ENCODE assay signal across 8 cellular contexts in genomic region chr20:57089701-57090144, GRCh38.
A peak's percentile ranks its signal among the peaks of the same experiment; 100 is the strongest.
DNase-seq lines count a peak whose midpoint lies in the region; ATAC-seq, FAIRE-seq and TF ChIP-seq lines count a peak whose summit lies in the region.

No MANE protein-coding gene starts in this region.

- no peak for TF ChIP-seq POLR2A in GM12891 (IDR thresholded peaks at IDR 0.05; ENCODE audit: low read depth, low read length)

- no peaks in the 10 kb centered on the region for H3K9me3 Mint-ChIP-seq in progenitor cell of endocrine pancreas (ENCODE audit: low read depth)

- H3K4me1 ChIP-seq in cardiac muscle cell (ENCODE audit: low read depth), result no peaks in the 10 kb centered on the region

- peak; percentile 45 for DNase-seq in ACHN
- DNase-seq in GM12891 (ENCODE audit: insufficient read length, low spot score), result peak; percentile 86
- peak; percentile 14 to 79 for DNase-seq in SHP77 (lab: John Stamatoyannopoulos, UW)
- peak; percentile 81 for DNase-seq in activated effector memory CD4-positive, alpha-beta T cell treated with anti-CD3 and anti-CD28 coated beads, Interleukin-2, amount 50 U/mL, for 16 hours
- peak; percentile 50 to 87 for DNase-seq in cardiac muscle cell (ENCODE audit: low read depth in 1 of 2, low spot score in 1 of 2)
- peak; percentile 89 for DNase-seq in progenitor cell of endocrine pancreas (ENCODE audit: low spot score, unreplicated experiment)

- no peaks in the 10 kb centered on the region for H3K36me3 Mint-ChIP-seq in progenitor cell of endocrine pancreas (ENCODE audit: insufficient read depth)

- no peaks in the 10 kb centered on the region for H3K27me3 ChIP-seq in cardiac muscle cell

- peaks cover 38% of the 10 kb centered on the region for H3K27me3 Mint-ChIP-seq in progenitor cell of endocrine pancreas

- H3K4me1 Mint-ChIP-seq in progenitor cell of endocrine pancreas (ENCODE audit: low read depth), result peaks cover 4% of the 10 kb centered on the region

- H3K9me3 ChIP-seq in cardiac muscle cell (ENCODE audit: low read depth), result no peaks in the 10 kb centered on the region

- H3K27ac ChIP-seq in cardiac muscle cell, result no peak overlapping the region

- peak; percentile 83 for ATAC-seq in HG03432 (IDR thresholded peaks at IDR 0.05; ENCODE audit: unreplicated experiment)
- ATAC-seq in GM21723 (IDR thresholded peaks at IDR 0.05; ENCODE audit: unreplicated experiment), result no peak

- no peak overlapping the region for H3K27ac Mint-ChIP-seq in progenitor cell of endocrine pancreas

- TF ChIP-seq CTCF in cardiac muscle cell (IDR thresholded peaks at IDR 0.05; ENCODE audit: low read depth, low read length) (peak; percentile 88), progenitor cell of endocrine pancreas (IDR thresholded peaks at IDR 0.05; ENCODE audit: unreplicated experiment) (peak; percentile 100)

- H3K4me3 ChIP-seq in cardiac muscle cell, result no peak overlapping the region

- FAIRE-seq in GM12891 (lab: Jason Lieb, UNC), result no peak

- no peak overlapping the region for H3K4me3 Mint-ChIP-seq in progenitor cell of endocrine pancreas (ENCODE audit: low read depth)

- H3K36me3 ChIP-seq in cardiac muscle cell, result no peaks in the 10 kb centered on the region

- in situ Hi-C loops in ACHN (cut with HindIII; ENCODE audit: low pct_ligation_motif_present, low pct_unique_long_range_greater_than_20kb, low sequenced_read_pairs), result no loop called here

TF ChIP-seq in GM12891, 5 proteins besides CTCF, POLR2A, EP300 and RAD21:
- TF ChIP-seq SPI1 (IDR thresholded peaks at IDR 0.05; ENCODE audit: low read depth, low read length), result no peak
- TF ChIP-seq TAF1 (IDR thresholded peaks at IDR 0.05; ENCODE audit: low read depth, low read length), result no peak
- no peak for TF ChIP-seq PAX5 (IDR thresholded peaks at IDR 0.05; ENCODE audit: insufficient read depth, low read length, severe bottlenecking)
- no peak for TF ChIP-seq POU2F2 (IDR thresholded peaks at IDR 0.05; ENCODE audit: low read depth, low read length)
- no peak for TF ChIP-seq POLR2AphosphoS5 (IDR thresholded peaks at IDR 0.05; ENCODE audit: low read depth, low read length)
